In the genomic region with DNA sequence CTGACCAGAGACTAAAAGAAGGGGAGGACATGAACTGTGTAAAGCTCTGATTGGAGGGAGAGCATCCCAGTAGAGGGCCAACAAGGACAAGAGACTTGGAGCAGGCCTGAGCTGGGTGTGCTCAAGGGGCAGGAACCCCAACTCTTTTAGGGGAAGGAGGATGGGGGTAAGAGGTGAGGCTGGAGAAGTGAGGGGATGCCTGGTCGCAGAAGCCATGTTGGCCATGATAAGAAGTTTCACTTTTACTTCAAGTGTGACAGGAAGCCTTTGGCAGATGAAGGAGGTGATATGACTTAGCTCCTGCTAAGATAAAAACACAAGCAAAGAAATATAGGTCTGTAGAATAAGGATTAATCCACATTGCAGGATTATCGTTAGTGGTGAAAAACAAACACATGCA, we compare ENCODE assay signal across 19 cellular contexts.
A peak's percentile ranks its signal among the peaks of the same experiment; 100 is the strongest.
DNase-seq lines count a peak whose midpoint lies in the region; ATAC-seq lines count a peak whose summit lies in the region.
"Had no signal": no experiment of that assay in that cellular context is flagged by ENCODE, and none has a peak within 500 bp of the region (broad histone marks: within the 10 kb centered on the region; RNA-seq: fewer than 3 reads in every experiment).

No MANE protein-coding gene starts in this region.

- H3K27ac Mint-ChIP-seq in T-helper 1 cell treated with Interleukin-12 subunit alpha and Interleukin-12 subunit beta and Interleukin-4 antibody, amounts not matched to agents 30 μg/mL and 1 μg/mL, for 36 hours: peak overlapping the region; percentile 76
- peak overlapping the region; percentile 41 for H3K27ac Mint-ChIP-seq in activated naive CD8-positive, alpha-beta T cell
- H3K27ac Mint-ChIP-seq in stimulated activated memory B cell treated with anti-CD40 and anti-IgM and Interleukin-4, amounts not matched to agents 10 μg/mL and 1 μg/mL and 100 μg/mL, for 72 hours: peak overlapping the region; percentile 35
- H3K27ac Mint-ChIP-seq: mesothelial cell of epicardium had no signal

- no peak for ATAC-seq in stimulated activated memory B cell treated with anti-CD40 and anti-IgM and Interleukin-4, amounts not matched to agents 10 μg/mL and 1 μg/mL and 100 μg/mL, for 72 hours
- ATAC-seq in HG03460 (IDR thresholded peaks at IDR 0.05; ENCODE audit: unreplicated experiment): no peak
- ATAC-seq: A549, sciatic nerve had no signal

- DNase-seq in activated CD4-positive, alpha-beta T cell treated with anti-CD3 and anti-CD28 coated beads, Interleukin-2, amount 50 U/mL, for 48 hours: peak; percentile 2 to 12
- DNase-seq in activated CD4-positive, alpha-beta T cell treated with anti-CD3 and anti-CD28 coated beads for 48 hours: no peak
- DNase-seq in DMS114 treated with DMSO at 0.1 percent for 48 hours (lab: John Stamatoyannopoulos, UW; ENCODE audit: unreplicated experiment) (no peak), germinal center (ENCODE audit: low spot score) (no peak)
- DNase-seq: activated CD4-positive, CD25-positive, alpha-beta regulatory T cell treated with anti-CD3 and anti-CD28 coated beads, Interleukin-2, amount 50 U/mL, for 72 hours; activated gamma-delta T cell treated with Interleukin-2 at 50 U/mL for 16 hours; kidney glomerular epithelial cell; NCI-H1092; NCI-H82; nucleus accumbens; transverse colon had no signal

- no peaks in the 10 kb centered on the region for H3K9me3 Mint-ChIP-seq in T-helper 1 cell treated with Interleukin-12 subunit alpha and Interleukin-12 subunit beta and Interleukin-4 antibody, amounts not matched to agents 30 μg/mL and 1 μg/mL, for 36 hours
- peaks cover 6% of the 10 kb centered on the region for H3K9me3 Mint-ChIP-seq in activated naive CD8-positive, alpha-beta T cell (ENCODE audit: low read depth)
- H3K9me3 Mint-ChIP-seq in stimulated activated memory B cell treated with anti-CD40 and anti-IgM and Interleukin-4, amounts not matched to agents 10 μg/mL and 1 μg/mL and 100 μg/mL, for 72 hours: no peaks in the 10 kb centered on the region
- H3K9me3 Mint-ChIP-seq: mesothelial cell of epicardium had no signal

- peak overlapping the region; percentile 61 for H3K4me3 Mint-ChIP-seq in T-helper 1 cell treated with Interleukin-12 subunit alpha and Interleukin-12 subunit beta and Interleukin-4 antibody, amounts not matched to agents 30 μg/mL and 1 μg/mL, for 36 hours
- H3K4me3 Mint-ChIP-seq in activated naive CD8-positive, alpha-beta T cell: peak overlapping the region; percentile 74
- H3K4me3 Mint-ChIP-seq in stimulated activated memory B cell treated with anti-CD40 and anti-IgM and Interleukin-4, amounts not matched to agents 10 μg/mL and 1 μg/mL and 100 μg/mL, for 72 hours: no peak overlapping the region
- H3K4me3 Mint-ChIP-seq: mesothelial cell of epicardium had no signal

- peaks cover 25% of the 10 kb centered on the region for H3K4me1 Mint-ChIP-seq in T-helper 1 cell treated with Interleukin-12 subunit alpha and Interleukin-12 subunit beta and Interleukin-4 antibody, amounts not matched to agents 30 μg/mL and 1 μg/mL, for 36 hours (ENCODE audit: low read depth)
- H3K4me1 Mint-ChIP-seq in activated naive CD8-positive, alpha-beta T cell (ENCODE audit: low read depth): peaks cover 16% of the 10 kb centered on the region
- peaks cover 51% of the 10 kb centered on the region for H3K4me1 Mint-ChIP-seq in stimulated activated memory B cell treated with anti-CD40 and anti-IgM and Interleukin-4, amounts not matched to agents 10 μg/mL and 1 μg/mL and 100 μg/mL, for 72 hours
- H3K4me1 Mint-ChIP-seq: mesothelial cell of epicardium had no signal

- no peaks in the 10 kb centered on the region for H3K27me3 Mint-ChIP-seq in T-helper 1 cell treated with Interleukin-12 subunit alpha and Interleukin-12 subunit beta and Interleukin-4 antibody, amounts not matched to agents 30 μg/mL and 1 μg/mL, for 36 hours (ENCODE audit: low read depth)
- H3K27me3 Mint-ChIP-seq in activated naive CD8-positive, alpha-beta T cell: no peaks in the 10 kb centered on the region
- no peaks in the 10 kb centered on the region for H3K27me3 Mint-ChIP-seq in stimulated activated memory B cell treated with anti-CD40 and anti-IgM and Interleukin-4, amounts not matched to agents 10 μg/mL and 1 μg/mL and 100 μg/mL, for 72 hours
- H3K27me3 Mint-ChIP-seq: IgD-negative memory B cell had no signal

- no peaks in the 10 kb centered on the region for H3K36me3 Mint-ChIP-seq in T-helper 1 cell treated with Interleukin-12 subunit alpha and Interleukin-12 subunit beta and Interleukin-4 antibody, amounts not matched to agents 30 μg/mL and 1 μg/mL, for 36 hours (ENCODE audit: low read depth)
- H3K36me3 Mint-ChIP-seq in activated naive CD8-positive, alpha-beta T cell: peaks cover 5% of the 10 kb centered on the region
- H3K36me3 Mint-ChIP-seq in stimulated activated memory B cell treated with anti-CD40 and anti-IgM and Interleukin-4, amounts not matched to agents 10 μg/mL and 1 μg/mL and 100 μg/mL, for 72 hours: peaks cover 64% of the 10 kb centered on the region
- H3K36me3 Mint-ChIP-seq: mesothelial cell of epicardium had no signal

Comparison
In these comparisons a context has a peak if more than half of its experiments do, and no peak if none do; other contexts are left out.
1. DNase-seq: peak in activated CD4-positive, alpha-beta T cell treated with anti-CD3 and anti-CD28 coated beads, Interleukin-2, amount 50 U/mL, for 48 hours (2 of 2); none in activated CD4-positive, alpha-beta T cell treated with anti-CD3 and anti-CD28 coated beads for 48 hours (single experiment), DMS114 treated with DMSO at 0.1 percent for 48 hours (single experiment) and germinal center (single experiment).
2. Peak in every context shown above with its lines, with median percentiles within 50 percentile points of each other: H3K27ac Mint-ChIP-seq.